Comparison of ENCODE assay signal across 16 cellular contexts in genomic region chr12:129540249-129540648, GRCh38.
"Had no signal": no experiment of that assay in that cellular context is flagged by ENCODE, and none has a peak within 500 bp of the region (broad histone marks: within the 10 kb centered on the region; RNA-seq: fewer than 3 reads in every experiment).

No MANE protein-coding gene starts in this region.

- ATAC-seq: activated CD4-positive, alpha-beta T cell treated with anti-CD3 and anti-CD28 coated beads for 36 hours; activated CD8-positive, alpha-beta T cell treated with anti-CD3 and anti-CD28 coated beads for 36 hours; naive thymus-derived CD4-positive, alpha-beta T cell; WTC11 had no signal

- DNase-seq: activated CD4-positive, alpha-beta T cell treated with anti-CD3 and anti-CD28 coated beads for 36 hours; activated CD8-positive, alpha-beta T cell treated with anti-CD3 and anti-CD28 coated beads for 36 hours; activated naive CD4-positive, alpha-beta T cell treated with Interleukin-2 at 50 U/mL for 16 hours; activated naive CD8-positive, alpha-beta T cell treated with anti-CD3 and anti-CD28 coated beads, Interleukin-2, amount 10 ng/mL, durations not matched to agents 7 days and 5 days; activated T-cell treated with anti-CD3 and anti-CD28 coated beads, Interleukin-2, amount 50 U/mL, for 1 hour; anterior cingulate cortex; caudate nucleus; dorsolateral prefrontal cortex; mesenchymal stem cell; naive thymus-derived CD4-positive, alpha-beta T cell; stimulated activated CD4-positive, alpha-beta T cell treated with anti-CD3 and anti-CD28 coated beads, Interleukin-12 subunit alpha, Interleukin-12 subunit beta, amount 100 ng/mL, for 4 hours; stimulated activated CD4-positive, alpha-beta T cell treated with anti-CD3 and anti-CD28 coated beads, Interleukin-1b, Interleukin-23, amount 100 ng/mL, for 48 hours; stimulated activated CD8-positive, alpha-beta memory T cell treated with anti-CD3 and anti-CD28 coated beads, Interleukin-4, amount 100 ng/mL, for 48 hours; stimulated activated naive CD4-positive, alpha-beta T cell; thyroid gland had no signal
